25 cellular contexts compared by ENCODE assay signal in genomic region chr20:53999077-53999476, GRCh38.
DNase-seq lines count a peak whose midpoint lies in the region; ATAC-seq, FAIRE-seq and TF ChIP-seq lines count a peak whose summit lies in the region.
"Had no signal": no experiment of that assay in that cellular context is flagged by ENCODE, and none has a peak within 500 bp of the region (broad histone marks: within the 10 kb centered on the region; RNA-seq: fewer than 3 reads in every experiment).

No MANE protein-coding gene starts in this region.

- no peak for TF ChIP-seq RAD21 in GM12878 (IDR thresholded peaks at IDR 0.05; ENCODE audit: insufficient read depth, low read depth, low read length)

- no peaks in the 10 kb centered on the region for H3K4me1 Mint-ChIP-seq in GM23338
- H3K4me1 Mint-ChIP-seq: CD14-positive monocyte; CD4-positive, alpha-beta memory T cell; CD8-positive, alpha-beta memory T cell had no signal

- H3K4me2 ChIP-seq in GM23338, result no peak overlapping the region
- no peak overlapping the region for H3K4me2 ChIP-seq in GM12878 (ENCODE audit: control insufficient read depth, insufficient read depth)
- H3K4me2 ChIP-seq: BLaER1 had no signal

- BruUV-seq in GM12878 (replicated peaks; lab: Mats Ljungman, UMichigan), result no TSS peak

- WGBS in GM12878 (ENCODE audit: insufficient coverage, insufficient replicate concordance, low lambda C conversion rate, missing lambda C conversion rate), result 99% methylated on average over 3 of the region's 3 CpGs

- no peak overlapping the region for H3K4me3 Mint-ChIP-seq in GM23338
- H3K4me3 Mint-ChIP-seq: CD14-positive monocyte; CD4-positive, alpha-beta memory T cell; CD4-positive, CD25-positive, alpha-beta regulatory T cell; CD8-positive, alpha-beta memory T cell had no signal

- H3K9ac ChIP-seq in GM12878 (ENCODE audit: control insufficient read depth, insufficient read depth, low read length), result no peak overlapping the region
- H3K9ac ChIP-seq: BLaER1 had no signal

- no peaks in the 10 kb centered on the region for H3K36me3 Mint-ChIP-seq in GM23338 (ENCODE audit: low read depth)
- H3K36me3 Mint-ChIP-seq: CD14-positive monocyte; CD4-positive, CD25-positive, alpha-beta regulatory T cell had no signal

- peaks cover 2% of the 10 kb centered on the region for H3K27me3 Mint-ChIP-seq in GM23338 (ENCODE audit: insufficient read depth, low read depth, poor library complexity)

- no peak overlapping the region for H3K27ac ChIP-seq in GM23338 (ENCODE audit: low read depth)
- no peak overlapping the region for H3K27ac ChIP-seq in GM12878 (ENCODE audit: control insufficient read depth, insufficient read depth)
- H3K27ac ChIP-seq: BLaER1 had no signal

- no peaks in the 10 kb centered on the region for H3F3A ChIP-seq in GM23338 (replicated peaks; ENCODE audit: low read depth)

- H3K9me3 ChIP-seq in GM12878 (replicated peaks; ENCODE audit: control insufficient read depth, insufficient read depth, low read length), result peaks cover 4% of the 10 kb centered on the region; the same call in 2 of the 3 replicates
- H3K9me3 ChIP-seq: BE2C had no signal

- no peak for DNase-seq in GM23338 (ENCODE audit: low spot score)
- no peak for DNase-seq in GM12878 (ENCODE audit: low read depth, low spot score)
- no peak for DNase-seq in omental fat pad (ENCODE audit: low spot score)
- DNase-seq in NCI-H187 (lab: John Stamatoyannopoulos, UW), result no peak
- DNase-seq: 8988T; ACHN; BE2C; C1 segment of cervical spinal cord; CD4-positive, alpha-beta memory T cell; CD4-positive, CD25-positive, alpha-beta regulatory T cell; CD8-positive, alpha-beta memory T cell; COR-L47; DMS 273 treated with DMSO at 0.1 percent for 48 hours; DMS153; DMS53; DMS79; DND-41; EL; GDM1 had no signal

- H3K27me3 ChIP-seq in GM23338 (ENCODE audit: insufficient read depth), result no peaks in the 10 kb centered on the region
- H3K27me3 ChIP-seq in GM12878 (replicated peaks in 1 of 2; ENCODE audit: control insufficient read depth in 2 of 2, insufficient read depth in 2 of 2, low read length in 1 of 2), result no peaks in the 10 kb centered on the region
- H3K27me3 ChIP-seq: BLaER1 had no signal

- H3K4me1 ChIP-seq in GM23338 (ENCODE audit: insufficient read depth), result no peaks in the 10 kb centered on the region
- H3K4me1 ChIP-seq in GM12878 (ENCODE audit: control insufficient read depth, insufficient read depth, low read length), result peaks cover 2% of the 10 kb centered on the region; the same call in 1 of the 2 replicates
- H3K4me1 ChIP-seq: BE2C, BLaER1 had no signal

- ATAC-seq in GM23338 (no peak), GM12878 (no peak), omental fat pad (ENCODE audit: low FRiP score) (no peak), HG03196 (IDR thresholded peaks at IDR 0.05; ENCODE audit: unreplicated experiment) (no peak)

- in situ Hi-C loops in GM12878 (cut with MboI), result no loop called here

- no peaks in the 10 kb centered on the region; the same call in 1 of the 2 replicates for H3K9me2 ChIP-seq in GM23338 (ENCODE audit: insufficient read depth)

- H3K4me3 ChIP-seq in GM23338 (no peak overlapping the region), GM12878 (no peak overlapping the region)
- H3K4me3 ChIP-seq: BLaER1 had no signal

- no peak for TF ChIP-seq POLR2A in GM12878 (IDR thresholded peaks at IDR 0.05; ENCODE audit: low read depth, low read length)

- no peaks in the 10 kb centered on the region; the same call in 2 of the 3 replicates for H3K9me3 Mint-ChIP-seq in GM23338

- CTCF ChIA-PET in GM12878 (lab: Yijun Ruan, JAX), result no interaction called here

- RAD21 ChIA-PET in GM12878 (lab: Charles Lee; ENCODE audit: unreplicated experiment), result no interaction called here

- TF ChIP-seq CTCF in GM23338 (conservative IDR thresholded peaks at IDR 0.05; ENCODE audit: low read depth in 2 of 2), result no peak
- no peak for TF ChIP-seq CTCF in GM12878 (IDR thresholded peaks at IDR 0.05 in 2 of 3, conservative IDR thresholded peaks at IDR 0.05 in 1 of 3; ENCODE audit: control insufficient read depth in 2 of 3, extremely low read depth in 1 of 3, insufficient read depth in 1 of 3, low read depth in 3 of 3, low read length in 3 of 3)
- no peak for TF ChIP-seq CTCF in omental fat pad (IDR thresholded peaks at IDR 0.05)

- no peaks in the 10 kb centered on the region for H3K79me2 ChIP-seq in GM23338 (replicated peaks; ENCODE audit: insufficient read depth)
- H3K79me2 ChIP-seq in GM12878 (ENCODE audit: control insufficient read depth, insufficient read depth, low read length), result no peaks in the 10 kb centered on the region

- POLR2A ChIA-PET in GM12878 (lab: Charles Lee), result no interaction called here

- H2AFZ ChIP-seq in GM23338 (peak overlapping the region; percentile 30; the same call in 1 of the 2 replicates), GM12878 (ENCODE audit: control insufficient read depth, low read depth, low read length) (no peak overlapping the region)

- H3K27ac Mint-ChIP-seq in GM23338, result no peak overlapping the region
- H3K27ac Mint-ChIP-seq: CD14-positive monocyte; CD4-positive, alpha-beta memory T cell had no signal

- no peak for FAIRE-seq in GM12878 (lab: Jason Lieb, UNC)
- FAIRE-seq: A204.1, GM12892, GM18507 had no signal

- H3K36me3 ChIP-seq in GM23338 (ENCODE audit: insufficient read depth), result no peaks in the 10 kb centered on the region
- H3K36me3 ChIP-seq in GM12878 (ENCODE audit: control insufficient read depth in 2 of 2, insufficient read depth in 2 of 2, low read length in 1 of 2), result no peaks in the 10 kb centered on the region
- H3K36me3 ChIP-seq: BE2C, BLaER1 had no signal

- H4K20me1 ChIP-seq in GM23338 (replicated peaks; ENCODE audit: insufficient read depth) (no peaks in the 10 kb centered on the region), GM12878 (ENCODE audit: control insufficient read depth, insufficient read depth) (no peaks in the 10 kb centered on the region)
- H4K20me1 ChIP-seq: BLaER1 had no signal

- SMC1A ChIA-PET in GM12878 (lab: Charles Lee; ENCODE audit: uncharacterized antibody, unreplicated experiment), result no interaction called here

- intact Hi-C loops in GM12878 (cut with micrococcal nuclease; ENCODE audit: unreplicated experiment), result no loop called here

- no peak for TF ChIP-seq EP300 in GM12878 (IDR thresholded peaks at IDR 0.05; ENCODE audit: borderline replicate concordance in 1 of 2, control insufficient read depth in 1 of 2, low read depth in 2 of 2, low read length in 2 of 2)

TF ChIP-seq in GM23338, 12 proteins besides CTCF, POLR2A, EP300 and RAD21:
- no peak for TF ChIP-seq EZH2 (IDR thresholded peaks at IDR 0.05; ENCODE audit: low read depth, unreplicated experiment)
- no peak for TF ChIP-seq ZNF114 (CRISPR knock-in tag; IDR thresholded peaks at IDR 0.05)
- TF ChIP-seq ETS1 (IDR thresholded peaks at IDR 0.05), result no peak
- no peak for TF ChIP-seq ZNF331 (CRISPR knock-in tag; IDR thresholded peaks at IDR 0.05; ENCODE audit: low read depth)

TF ChIP-seq in GM12878, 131 proteins besides CTCF, POLR2A, EP300 and RAD21 (continues in another document):
- no peak for TF ChIP-seq E2F4 (IDR thresholded peaks at IDR 0.05; ENCODE audit: low read depth, low read length)
- no peak for TF ChIP-seq CBX5 (IDR thresholded peaks at IDR 0.05; ENCODE audit: low read depth)
- no peak for TF ChIP-seq NR2C2 (IDR thresholded peaks at IDR 0.05; ENCODE audit: borderline replicate concordance, control insufficient read depth, insufficient read length, low read depth)
- no peak for TF ChIP-seq MEF2B (IDR thresholded peaks at IDR 0.05; ENCODE audit: partially characterized antibody, poor library complexity, severe bottlenecking)
- TF ChIP-seq USF2 (IDR thresholded peaks at IDR 0.05; ENCODE audit: borderline replicate concordance, low read depth, low read length), result no peak
- TF ChIP-seq MTA3 (IDR thresholded peaks at IDR 0.05; ENCODE audit: borderline replicate concordance, low read length), result no peak
- 0 out of 4 replicates have a peak, but pooled peaks of 1 of the 2 experiments have one; percentile 81 for TF ChIP-seq ETV6 (conservative IDR thresholded peaks at IDR 0.05 in 1 of 2, IDR thresholded peaks at IDR 0.05 in 1 of 2; ENCODE audit: borderline replicate concordance in 1 of 2, low read depth in 1 of 2)
- no peak for TF ChIP-seq NR2C1 (IDR thresholded peaks at IDR 0.05)
